In genomic region chr9:95791695-95792094, GRCh38 we compare ENCODE assay signal across 15 cellular contexts.
A peak's percentile ranks its signal among the peaks of the same experiment; 100 is the strongest.
DNase-seq lines count a peak whose midpoint lies in the region; ATAC-seq and TF ChIP-seq lines count a peak whose summit lies in the region.
"Had no signal": no experiment of that assay in that cellular context is flagged by ENCODE, and none has a peak within 500 bp of the region (broad histone marks: within the 10 kb centered on the region; RNA-seq: fewer than 3 reads in every experiment).

No MANE protein-coding gene starts in this region.

- H3K9me3 Mint-ChIP-seq in GM23338 = no peaks in the 10 kb centered on the region
- peaks cover 4% of the 10 kb centered on the region for H3K9me3 Mint-ChIP-seq in stimulated activated naive CD8-positive, alpha-beta T cell treated with anti-CD3 and anti-CD28 coated beads, Interleukin-15, Interleukin-2, amounts not matched to agents 100 ng/mL and 50 ng/mL, for 24 hours
- H3K9me3 Mint-ChIP-seq: H9 had no signal

- H3K9me2 ChIP-seq in GM23338 (ENCODE audit: insufficient read depth) = no peaks in the 10 kb centered on the region; the same call in 1 of the 2 replicates

- DNase-seq in GM23338 (ENCODE audit: low spot score) = no peak
- DNase-seq in NB4 (ENCODE audit: low read depth) = peak; percentile 34
- no peak for DNase-seq in amygdala (lab: John Stamatoyannopoulos, UW)
- DNase-seq: BE2C; CD4-positive, alpha-beta memory T cell; DMS79 treated with DMSO at 0.1 percent for 48 hours; EL; GM23248; H9; IMR-90 had no signal

- no peak for TF ChIP-seq POLR2A in NB4 (IDR thresholded peaks at IDR 0.05; ENCODE audit: extremely low read depth, insufficient read length)

- H2AFZ ChIP-seq in GM23338 = peak overlapping the region; percentile 92
- H2AFZ ChIP-seq: GM23248 had no signal

- H3K27ac Mint-ChIP-seq in GM23338 = no peak overlapping the region
- peak overlapping the region; percentile 47 for H3K27ac Mint-ChIP-seq in stimulated activated naive CD8-positive, alpha-beta T cell treated with anti-CD3 and anti-CD28 coated beads, Interleukin-15, Interleukin-2, amounts not matched to agents 100 ng/mL and 50 ng/mL, for 24 hours
- H3K27ac Mint-ChIP-seq: CD4-positive, alpha-beta memory T cell; H9 had no signal

- no peak overlapping the region for H3K4me3 Mint-ChIP-seq in GM23338
- no peak overlapping the region for H3K4me3 Mint-ChIP-seq in stimulated activated naive CD8-positive, alpha-beta T cell treated with anti-CD3 and anti-CD28 coated beads, Interleukin-15, Interleukin-2, amounts not matched to agents 100 ng/mL and 50 ng/mL, for 24 hours
- H3K4me3 Mint-ChIP-seq: CD4-positive, alpha-beta memory T cell; H9 had no signal

- no peak for TF ChIP-seq CTCF in GM23338 (conservative IDR thresholded peaks at IDR 0.05; ENCODE audit: low read depth in 2 of 2)
- no peak for TF ChIP-seq CTCF in HEK293 (tag by site-specific recombination; IDR thresholded peaks at IDR 0.05)
- TF ChIP-seq CTCF in NB4 (IDR thresholded peaks at IDR 0.05; ENCODE audit: low read depth, low read length) = no peak

- peaks cover 11% of the 10 kb centered on the region for H3K4me1 Mint-ChIP-seq in GM23338
- peaks cover 5% of the 10 kb centered on the region for H3K4me1 Mint-ChIP-seq in stimulated activated naive CD8-positive, alpha-beta T cell treated with anti-CD3 and anti-CD28 coated beads, Interleukin-15, Interleukin-2, amounts not matched to agents 100 ng/mL and 50 ng/mL, for 24 hours (ENCODE audit: low read depth)
- H3K4me1 Mint-ChIP-seq: CD4-positive, alpha-beta memory T cell had no signal

- H3K9me3 ChIP-seq in HEK293 (ENCODE audit: control insufficient read depth, insufficient read depth, low read depth, low read length) = no peaks in the 10 kb centered on the region
- H3K9me3 ChIP-seq: A549, BE2C had no signal

- H3F3A ChIP-seq in GM23338 (replicated peaks; ENCODE audit: low read depth) = no peaks in the 10 kb centered on the region

- CTCF ChIA-PET in HEK293 (lab: Yijun Ruan, JAX) = no interaction called here

- H3K4me2 ChIP-seq in GM23338 = no peak overlapping the region; the same call in 1 of the 2 replicates
- H3K4me2 ChIP-seq: A549 had no signal

- no peaks in the 10 kb centered on the region; the same call in 1 of the 2 replicates for H4K20me1 ChIP-seq in GM23338 (replicated peaks; ENCODE audit: insufficient read depth)

- H3K27me3 ChIP-seq in GM23338 (ENCODE audit: insufficient read depth) = no peaks in the 10 kb centered on the region
- H3K27me3 ChIP-seq: BE2C had no signal

- H3K4me1 ChIP-seq in GM23338 (ENCODE audit: insufficient read depth) (peaks cover 8% of the 10 kb centered on the region; the same call in 1 of the 2 replicates), HEK293 (ENCODE audit: control insufficient read depth, insufficient read depth, low read length) (no peaks in the 10 kb centered on the region)
- H3K4me1 ChIP-seq: BE2C had no signal

- no peaks in the 10 kb centered on the region for H3K36me3 Mint-ChIP-seq in GM23338 (ENCODE audit: low read depth)
- no peaks in the 10 kb centered on the region for H3K36me3 Mint-ChIP-seq in stimulated activated naive CD8-positive, alpha-beta T cell treated with anti-CD3 and anti-CD28 coated beads, Interleukin-15, Interleukin-2, amounts not matched to agents 100 ng/mL and 50 ng/mL, for 24 hours (ENCODE audit: low read depth)
- H3K36me3 Mint-ChIP-seq: CD4-positive, alpha-beta memory T cell had no signal

- H3K27ac ChIP-seq in GM23338 (ENCODE audit: low read depth) = no peak overlapping the region
- no peak overlapping the region for H3K27ac ChIP-seq in HEK293 (ENCODE audit: extremely low read depth, low read depth, low read length)
- H3K27ac ChIP-seq: A549, C4-2B, GM23248 had no signal

- POLR2A ChIA-PET in HEK293 (lab: Yijun Ruan, JAX) = interaction anchor here (1.5 kb wide), 1 partner anchor 84 kb away, joined by 3 read pairs; the partner anchor contains the start of gene ERCC6L2

- ATAC-seq in GM23338 (no peak), GM21723 (IDR thresholded peaks at IDR 0.05; ENCODE audit: unreplicated experiment) (no peak)
- ATAC-seq: A549 had no signal

- no peaks in the 10 kb centered on the region for H3K79me2 ChIP-seq in GM23338 (replicated peaks; ENCODE audit: insufficient read depth)

- peaks cover 10% of the 10 kb centered on the region for H3K27me3 Mint-ChIP-seq in GM23338 (ENCODE audit: insufficient read depth, low read depth, poor library complexity)
- H3K27me3 Mint-ChIP-seq in stimulated activated naive CD8-positive, alpha-beta T cell treated with anti-CD3 and anti-CD28 coated beads, Interleukin-15, Interleukin-2, amounts not matched to agents 100 ng/mL and 50 ng/mL, for 24 hours = peaks cover 10% of the 10 kb centered on the region

- no peaks in the 10 kb centered on the region for H3K36me3 ChIP-seq in GM23338 (ENCODE audit: insufficient read depth)
- no peaks in the 10 kb centered on the region for H3K36me3 ChIP-seq in HEK293 (ENCODE audit: control insufficient read depth in 2 of 2, insufficient read depth in 1 of 2, low read length in 2 of 2)
- H3K36me3 ChIP-seq: BE2C had no signal

- no peak overlapping the region for H3K4me3 ChIP-seq in GM23338
- no peak overlapping the region for H3K4me3 ChIP-seq in HEK293 (ENCODE audit: low read depth, low read length)
- H3K4me3 ChIP-seq in NB4 (ENCODE audit: low read depth, low read length) = no peak overlapping the region
- H3K4me3 ChIP-seq: A549, GM23248 had no signal

TF ChIP-seq in GM23338, 12 proteins besides CTCF, POLR2A, EP300 and RAD21:
- TF ChIP-seq ZNF331 (CRISPR knock-in tag; IDR thresholded peaks at IDR 0.05; ENCODE audit: low read depth) = no peak
- no peak for TF ChIP-seq NANOG (IDR thresholded peaks at IDR 0.05; ENCODE audit: borderline replicate concordance)
- no peak for TF ChIP-seq CREB1 (CRISPR knock-in tag; IDR thresholded peaks at IDR 0.05; ENCODE audit: low read depth)
- no peak for TF ChIP-seq STAT1 (IDR thresholded peaks at IDR 0.05; ENCODE audit: unreplicated experiment)
- no peak for TF ChIP-seq JUNB (IDR thresholded peaks at IDR 0.05; ENCODE audit: unreplicated experiment)

TF ChIP-seq in HEK293, 187 proteins besides CTCF, POLR2A, EP300 and RAD21:
- TF ChIP-seq KLF10 (tag by site-specific recombination; IDR thresholded peaks at IDR 0.05) = 0 out of 2 replicates have a peak, but pooled peaks have one; percentile 29
- TF ChIP-seq ZNF324 (tag by site-specific recombination; IDR thresholded peaks at IDR 0.05) = no peak
- TF ChIP-seq ZNF391 (tag by site-specific recombination; IDR thresholded peaks at IDR 0.05; ENCODE audit: borderline replicate concordance, low read depth) = no peak
- TF ChIP-seq ZNF221 (tag by site-specific recombination; IDR thresholded peaks at IDR 0.05; ENCODE audit: borderline replicate concordance) = no peak
- TF ChIP-seq OVOL3 (tag by site-specific recombination; IDR thresholded peaks at IDR 0.05) = no peak
